26 cellular contexts compared by ENCODE assay signal in genomic region chr12:59665692-59666091, GRCh38.
DNase-seq lines count a peak whose midpoint lies in the region; ATAC-seq, FAIRE-seq and TF ChIP-seq lines count a peak whose summit lies in the region.
"Had no signal": no experiment of that assay in that cellular context is flagged by ENCODE, and none has a peak within 500 bp of the region (broad histone marks: within the 10 kb centered on the region; RNA-seq: fewer than 3 reads in every experiment).

No MANE protein-coding gene starts in this region.

- TF ChIP-seq CTCF in heart left ventricle (IDR thresholded peaks at IDR 0.05) (no peak), right atrium auricular region (IDR thresholded peaks at IDR 0.05) (no peak)

- FAIRE-seq in urothelium cell line (lab: Jason Lieb, UNC): no peak
- FAIRE-seq: A549, D721Med, GM12878, GM19239, H1 had no signal

- H3K36me3 ChIP-seq in heart left ventricle (no peaks in the 10 kb centered on the region), adipocyte (ENCODE audit: control insufficient read depth, insufficient read depth, low read length, severe bottlenecking) (no peaks in the 10 kb centered on the region), right atrium auricular region (no peaks in the 10 kb centered on the region), subcutaneous abdominal adipose tissue (ENCODE audit: control insufficient read depth in 5 of 5, insufficient read depth in 5 of 5, low read length in 5 of 5) (no peaks in the 10 kb centered on the region)
- H3K36me3 ChIP-seq: BE2C had no signal

- TF ChIP-seq POLR2A in heart left ventricle (IDR thresholded peaks at IDR 0.05): no peak

- peak overlapping the region; percentile 27 to 82 (median 70) for H3K27ac ChIP-seq in heart left ventricle
- H3K27ac ChIP-seq in right atrium auricular region: peak overlapping the region; percentile 18 to 65
- peak overlapping the region; percentile 88 for H3K27ac ChIP-seq in subcutaneous abdominal adipose tissue (ENCODE audit: low read depth, low read length)
- H3K27ac ChIP-seq: A549; BLaER1 treated with 17β-estradiol and CSF1 and Interleukin-3, amounts not matched to agents 10 nM and 100 nM; GM23248 had no signal

- H3K9ac ChIP-seq in adipocyte (ENCODE audit: low read length) (peak overlapping the region; percentile 74), subcutaneous abdominal adipose tissue (ENCODE audit: low read length in 5 of 5) (peak overlapping the region in 3 of 5 donors; percentile 24 to 83 (median 75))
- H3K9ac ChIP-seq: BLaER1 treated with 17β-estradiol and CSF1 and Interleukin-3, amounts not matched to agents 10 nM and 100 nM; GM23248 had no signal

- ATAC-seq in heart left ventricle: no peak
- ATAC-seq in left cardiac atrium: no peak
- ATAC-seq: A549, GM12878 had no signal

- H3K27me3 ChIP-seq in heart left ventricle (no peaks in the 10 kb centered on the region), adipocyte (replicated peaks; ENCODE audit: control insufficient read depth, insufficient read depth, low read length) (no peaks in the 10 kb centered on the region), right atrium auricular region (no peaks in the 10 kb centered on the region), subcutaneous abdominal adipose tissue (ENCODE audit: control insufficient read depth in 5 of 5, insufficient read depth in 4 of 5, low read length in 5 of 5) (no peaks in the 10 kb centered on the region)
- H3K27me3 ChIP-seq: BE2C; BLaER1 treated with 17β-estradiol and CSF1 and Interleukin-3, amounts not matched to agents 10 nM and 100 nM had no signal

- H3K4me1 ChIP-seq in heart left ventricle (peaks cover 0 to 8% (median 0%) of the 10 kb centered on the region in 12 donors), adipocyte (ENCODE audit: control insufficient read depth, insufficient read depth, low read length) (peaks cover 10% of the 10 kb centered on the region), right atrium auricular region (no peaks in the 10 kb centered on the region), subcutaneous abdominal adipose tissue (ENCODE audit: control insufficient read depth in 5 of 5, insufficient read depth in 5 of 5, low read length in 5 of 5) (peaks cover 0 to 25% (median 9%) of the 10 kb centered on the region in 5 donors)
- H3K4me1 ChIP-seq: A549, BE2C had no signal

- intact Hi-C loops in heart left ventricle (cut with DNase I) (loop anchor here in 3 of 10 donors (2.0 to 10.0 kb wide), 3 partner anchors 51 to 69 kb away; partner anchors contain the start of gene SLC16A7 (in 2 of the 3)), left cardiac atrium (cut with DNase I) (loop anchor here in 1 of 2 donors (5.0 kb wide), 1 partner anchor 68 kb away; the partner anchor contains the start of gene SLC16A7)

- WGBS in heart left ventricle, 4 donors: 28 to 44% (median 40%) methylated on average over 2 of the region's 2 CpGs

- H3K4me3 ChIP-seq in heart left ventricle (peak overlapping the region in 11 of 12 donors; percentile 2 to 55 (median 48)), adipocyte (ENCODE audit: low read length) (peak overlapping the region; percentile 62), right atrium auricular region (peak overlapping the region; percentile 14 to 22), subcutaneous abdominal adipose tissue (ENCODE audit: low read depth in 1 of 5, low read length in 5 of 5) (peak overlapping the region; percentile 27 to 78 (median 52))
- H3K4me3 ChIP-seq: A549; BLaER1 treated with 17β-estradiol and CSF1 and Interleukin-3, amounts not matched to agents 10 nM and 100 nM; GM12878; GM23248 had no signal

- peaks cover 0 to 17% (median 0%) of the 10 kb centered on the region in 12 donors for H3K9me3 ChIP-seq in heart left ventricle
- peaks cover 10% of the 10 kb centered on the region for H3K9me3 ChIP-seq in adipocyte (ENCODE audit: control insufficient read depth, low read length)
- peaks cover 0 to 5% of the 10 kb centered on the region in 2 donors for H3K9me3 ChIP-seq in right atrium auricular region
- H3K9me3 ChIP-seq in subcutaneous abdominal adipose tissue (ENCODE audit: control insufficient read depth in 5 of 5, low read length in 5 of 5): no peaks in the 10 kb centered on the region
- H3K9me3 ChIP-seq: BE2C had no signal

- DNase-seq in heart left ventricle (no peak), left cardiac atrium (no peak), adipocyte (ENCODE audit: low read depth) (no peak), right atrium auricular region (ENCODE audit: low spot score) (no peak), urothelium cell line (ENCODE audit: low spot score) (no peak), SKM-1 treated with dmso at 0.1 percent for 144 hours (lab: John Stamatoyannopoulos, UW; ENCODE audit: unreplicated experiment) (no peak)
- DNase-seq: 8988T; ACHN; AML-193; BE2C; CD4-positive, alpha-beta T cell; CD8-positive, alpha-beta memory T cell; DMS 273 treated with DMSO at 0.1 percent for 48 hours; DMS79; EL; GDM1; GM23248; H7; HCEC 1CT had no signal
